In the genomic region with DNA sequence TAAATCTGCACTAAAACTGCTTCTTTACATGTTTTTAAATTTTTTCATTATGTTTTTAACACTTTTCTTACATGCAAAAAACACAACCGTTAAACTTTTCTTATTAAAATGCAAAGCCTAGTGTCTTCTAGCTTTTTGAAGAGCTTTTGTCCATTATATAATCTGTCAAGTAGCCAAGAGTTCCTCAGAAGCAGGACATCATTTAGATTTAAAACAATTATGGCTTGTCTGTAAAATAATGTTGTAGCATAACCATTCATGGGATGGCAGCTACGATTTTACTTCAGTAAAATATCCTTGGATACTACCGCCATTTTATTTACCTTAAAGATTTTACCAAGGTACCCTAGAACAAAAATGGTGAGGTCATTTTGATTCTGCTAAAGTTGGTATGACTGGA, we compare ENCODE assay signal across 14 cellular contexts. TPM values are rescaled to one million over a fixed set of nuclear protein-coding genes. Genes with fewer than 3 reads are reported as not detected.
DNase-seq lines count a peak whose midpoint lies in the region; ATAC-seq and TF ChIP-seq lines count a peak whose summit lies in the region.
"Had no signal": no experiment of that assay in that cellular context is flagged by ENCODE, and none has a peak within 500 bp of the region (broad histone marks: within the 10 kb centered on the region; RNA-seq: fewer than 3 reads in every experiment).

No MANE protein-coding gene starts in this region.

- no peaks in the 10 kb centered on the region for H3F3A ChIP-seq in neural progenitor cell (ENCODE audit: low read depth)

- H3K4me2 ChIP-seq in neural progenitor cell = no peak overlapping the region

- no peaks in the 10 kb centered on the region for H3K79me2 ChIP-seq in neural progenitor cell (ENCODE audit: low read depth)

- H3K4me1 ChIP-seq in neural progenitor cell (peaks cover 17% of the 10 kb centered on the region), colonic mucosa (no peaks in the 10 kb centered on the region), right cardiac atrium (ENCODE audit: control insufficient read depth, insufficient read depth, low read length) (no peaks in the 10 kb centered on the region)
- H3K4me1 ChIP-seq: BE2C had no signal

- no peak overlapping the region for H2AFZ ChIP-seq in neural progenitor cell (replicated peaks)

- intact Hi-C loops in colonic mucosa (cut with DNase I) = no loop called here
- intact Hi-C loops in right cardiac atrium (cut with DNase I) = no loop called here

- DNase-seq in caudate nucleus (lab: John Stamatoyannopoulos, UW) = no peak
- DNase-seq in globus pallidus (ENCODE audit: low spot score) = peak; percentile 76
- DNase-seq in neural progenitor cell (ENCODE audit: low spot score) = no peak
- DNase-seq in OCI-M1 (lab: John Stamatoyannopoulos, UW) = no peak
- no peak for DNase-seq in colonic mucosa
- no peak for DNase-seq in DMS 273 (lab: John Stamatoyannopoulos, UW; ENCODE audit: unreplicated experiment)
- DNase-seq in right cardiac atrium = no peak
- DNase-seq: BE2C; CD8-positive, alpha-beta T cell; COR-L47; DND-41 had no signal

- WGBS in right cardiac atrium = 92% methylated on average over 3 of the region's 3 CpGs

- no peak for ATAC-seq in right cardiac atrium
- ATAC-seq: CD8-positive, alpha-beta T cell had no signal

- H3K4me1 Mint-ChIP-seq in neural progenitor cell = peaks cover 3% of the 10 kb centered on the region

- H3K9me3 Mint-ChIP-seq in neural progenitor cell = no peaks in the 10 kb centered on the region
- H3K9me3 Mint-ChIP-seq: CD8-positive, alpha-beta T cell had no signal

- H3K9ac ChIP-seq in neural progenitor cell = no peak overlapping the region
- no peak overlapping the region for H3K9ac ChIP-seq in colonic mucosa (ENCODE audit: low read depth in 2 of 2, low read length in 2 of 2)

- peak overlapping the region; percentile 72 for H3K27ac ChIP-seq in caudate nucleus (ENCODE audit: low read depth, low read length)
- peak overlapping the region; percentile 29 for H3K27ac ChIP-seq in neural progenitor cell
- H3K27ac ChIP-seq in colonic mucosa = no peak overlapping the region
- H3K27ac ChIP-seq in right cardiac atrium (ENCODE audit: low read length) = no peak overlapping the region
- H3K27ac ChIP-seq: C4-2B had no signal

- H3K36me3 Mint-ChIP-seq in neural progenitor cell = peaks cover 5% of the 10 kb centered on the region
- H3K36me3 Mint-ChIP-seq: CD8-positive, alpha-beta T cell had no signal

- no peak overlapping the region for H3K27ac Mint-ChIP-seq in neural progenitor cell
- H3K27ac Mint-ChIP-seq: CD8-positive, alpha-beta T cell had no signal

- no peak for TF ChIP-seq CTCF in neural progenitor cell (IDR thresholded peaks at IDR 0.05)
- no peak for TF ChIP-seq CTCF in colonic mucosa (IDR thresholded peaks at IDR 0.05)

- H3K9me3 ChIP-seq in neural progenitor cell (ENCODE audit: low read depth) = no peaks in the 10 kb centered on the region
- H3K9me3 ChIP-seq in colonic mucosa = no peaks in the 10 kb centered on the region
- H3K9me3 ChIP-seq in right cardiac atrium (ENCODE audit: control insufficient read depth, low read length) = no peaks in the 10 kb centered on the region
- H3K9me3 ChIP-seq: BE2C, HAP-1 had no signal

- no peak overlapping the region for H3K4me3 Mint-ChIP-seq in neural progenitor cell
- H3K4me3 Mint-ChIP-seq: CD8-positive, alpha-beta T cell had no signal

- H3K4me3 ChIP-seq in neural progenitor cell (no peak overlapping the region), colonic mucosa (no peak overlapping the region), right cardiac atrium (ENCODE audit: low read length) (no peak overlapping the region)
- H3K4me3 ChIP-seq: HAP-1 had no signal

- H3K36me3 ChIP-seq in neural progenitor cell = no peaks in the 10 kb centered on the region
- no peaks in the 10 kb centered on the region for H3K36me3 ChIP-seq in colonic mucosa
- H3K36me3 ChIP-seq: BE2C, HAP-1 had no signal

- H3K27me3 ChIP-seq in neural progenitor cell (no peaks in the 10 kb centered on the region), colonic mucosa (no peaks in the 10 kb centered on the region), right cardiac atrium (ENCODE audit: control insufficient read depth, insufficient read depth) (no peaks in the 10 kb centered on the region)
- H3K27me3 ChIP-seq: BE2C had no signal

- H3K27me3 Mint-ChIP-seq in neural progenitor cell (ENCODE audit: insufficient read depth, low read depth) = no peaks in the 10 kb centered on the region

- no peaks in the 10 kb centered on the region for H4K20me1 ChIP-seq in neural progenitor cell (ENCODE audit: low read depth)

RNA-seq across cellular contexts. Expression of a gene that starts 2.8 kb away (rescaled TPM):
- not detected in 2 replicates for total RNA-seq in neural progenitor cell (ENCODE audit: low replicate concordance)
- total RNA-seq in colonic mucosa = under 1 TPM in 1 of 2 donors, not detected in 1; 0.40 TPM
- not detected for total RNA-seq in right cardiac atrium
- polyA plus RNA-seq in right cardiac atrium = 0.14 TPM
- total RNA-seq: H1 had no signal
- polyA plus RNA-seq: H1 had no signal

RNA-seq across cellular contexts. Expression of a gene that starts 19.6 kb away (rescaled TPM):
- total RNA-seq in neural progenitor cell (ENCODE audit: low replicate concordance) (not detected in 2 replicates), colonic mucosa (1 to 10 TPM; 2.2 to 8.5 TPM), right cardiac atrium (10 to 100 TPM in 1 of 4 donors, 1 to 10 TPM in 3; 2.5 to 10.4 (median 5.7) TPM)
- 2.0 TPM for polyA plus RNA-seq in right cardiac atrium
- total RNA-seq: H1 had no signal
- polyA plus RNA-seq: H1 had no signal

RNA-seq across cellular contexts. Expression of a gene that starts 27.2 kb away (rescaled TPM):
- total RNA-seq in neural progenitor cell (ENCODE audit: low replicate concordance) (not detected in 2 replicates), colonic mucosa (1 to 10 TPM; 2.6 to 7.4 TPM), right cardiac atrium (1 to 10 TPM; 3.0 to 6.9 (median 4.2) TPM)
- 2.2 TPM for polyA plus RNA-seq in right cardiac atrium
- total RNA-seq: H1 had no signal
- polyA plus RNA-seq: H1 had no signal

Comparison
In these comparisons a context has a peak if more than half of its experiments do, and no peak if none do; other contexts are left out.
1. H3K27ac ChIP-seq: peak in caudate nucleus (single experiment) and neural progenitor cell (single experiment); none in colonic mucosa (single experiment) and right cardiac atrium (single experiment).